Comparison of ENCODE assay signal across 38 cellular contexts in genomic region chr7:131251371-131251770, GRCh38.
"Had no signal": no experiment of that assay in that cellular context is flagged by ENCODE, and none has a peak within 500 bp of the region (broad histone marks: within the 10 kb centered on the region; RNA-seq: fewer than 3 reads in every experiment).

No MANE protein-coding gene starts in this region.

- H3K27me3 Mint-ChIP-seq: activated naive CD4-positive, alpha-beta T cell treated with anti-CD3 and anti-CD28 coated beads, Interleukin-2, amount 50 U/mL, for 24 hours; activated naive CD8-positive, alpha-beta T cell; activated naive CD8-positive, alpha-beta T cell treated with anti-CD3 and anti-CD28 coated beads for 36 hours; activated naive CD8-positive, alpha-beta T cell treated with anti-CD3 and anti-CD28 coated beads, Interleukin-2, amount 50 U/mL, for 24 hours; activated T-cell treated with anti-CD3 and anti-CD28 coated beads, Interleukin-2, amount 50 U/mL, for 24 hours; brain had no signal

- H3K36me3 ChIP-seq: adrenal gland, ascending aorta, brain microvascular endothelial cell, breast epithelium, cardiac muscle cell had no signal

- H3K27me3 ChIP-seq: adrenal gland, ascending aorta, body of pancreas, brain microvascular endothelial cell, breast epithelium, cardiac muscle cell had no signal

- H3K4me1 ChIP-seq: body of pancreas, breast epithelium had no signal

- H3K4me3 ChIP-seq: adrenal gland, ascending aorta, body of pancreas, breast epithelium, cardiac muscle cell had no signal

- ATAC-seq: activated naive CD4-positive, alpha-beta T cell treated with anti-CD3 and anti-CD28 coated beads, Interleukin-2, amount 50 U/mL, for 72 hours; activated naive CD8-positive, alpha-beta T cell treated with anti-CD3 and anti-CD28 coated beads, Interleukin-2, amount 50 U/mL, for 24 hours; activated T-cell treated with anti-CD3 and anti-CD28 coated beads, Interleukin-2, amount 50 U/mL, for 4 hours; activated T-cell treated with anti-CD3 and anti-CD28 coated beads, Interleukin-2, amount 50 U/mL, for 72 hours; activated T-helper 17 cell treated with anti-CD3 and anti-CD28 coated beads, Interleukin-2, amount 50 U/mL, for 72 hours; body of pancreas had no signal

- DNase-seq: activated effector memory CD4-positive, alpha-beta T cell treated with anti-CD3 and anti-CD28 coated beads, Interleukin-2, amount 50 U/mL, for 16 hours; activated effector memory CD4-positive, alpha-beta T cell treated with Interleukin-2 at 50 U/mL for 16 hours; activated gamma-delta T cell; activated gamma-delta T cell treated with Interleukin-2 at 50 U/mL for 16 hours; activated naive CD4-positive, alpha-beta T cell; activated naive CD4-positive, alpha-beta T cell treated with anti-CD3 and anti-CD28 coated beads for 36 hours; activated naive CD4-positive, alpha-beta T cell treated with anti-CD3 and anti-CD28 coated beads, Interleukin-2, amount 10 ng/mL, durations not matched to agents 7 days and 5 days; activated naive CD4-positive, alpha-beta T cell treated with anti-CD3 and anti-CD28 coated beads, Interleukin-2, amount 50 U/mL, for 16 hours; activated naive CD4-positive, alpha-beta T cell treated with Interleukin-2 at 50 U/mL for 16 hours; activated naive CD8-positive, alpha-beta T cell treated with anti-CD3 and anti-CD28 coated beads for 36 hours; activated naive CD8-positive, alpha-beta T cell treated with anti-CD3 and anti-CD28 coated beads, Interleukin-2, amount 10 ng/mL, durations not matched to agents 7 days and 5 days; activated naive CD8-positive, alpha-beta T cell treated with anti-CD3 and anti-CD28 coated beads, Interleukin-2, amount 50 U/mL, for 24 hours; activated T-cell treated with anti-CD3 and anti-CD28 coated beads, Interleukin-2, amount 50 U/mL, for 1 hour; activated T-cell treated with anti-CD3 and anti-CD28 coated beads, Interleukin-2, amount 50 U/mL, for 24 hours; activated T-cell treated with anti-CD3 and anti-CD28 coated beads, Interleukin-2, amount 50 U/mL, for 4 hours; activated T-cell treated with anti-CD3 and anti-CD28 coated beads, Interleukin-2, amount 50 U/mL, for 48 hours; activated T-cell treated with anti-CD3 and anti-CD28 coated beads, Interleukin-2, amount 50 U/mL, for 72 hours; adrenal gland; amniotic stem cell; amygdala; anterior cingulate cortex; aorta; body of pancreas; brain microvascular endothelial cell; caudate nucleus; central memory CD4-positive, alpha-beta T cell; cerebellar nuclear complex had no signal

- H3K4me3 Mint-ChIP-seq: activated naive CD4-positive, alpha-beta T cell treated with anti-CD3 and anti-CD28 coated beads for 36 hours; activated naive CD4-positive, alpha-beta T cell treated with anti-CD3 and anti-CD28 coated beads, Interleukin-2, amount 10 ng/mL, durations not matched to agents 7 days and 5 days; activated naive CD4-positive, alpha-beta T cell treated with anti-CD3 and anti-CD28 coated beads, Interleukin-2, amount 50 U/mL, for 24 hours; activated naive CD8-positive, alpha-beta T cell; activated naive CD8-positive, alpha-beta T cell treated with anti-CD3 and anti-CD28 coated beads for 36 hours; activated naive CD8-positive, alpha-beta T cell treated with anti-CD3 and anti-CD28 coated beads, Interleukin-2, amount 10 ng/mL, durations not matched to agents 7 days and 5 days; activated naive CD8-positive, alpha-beta T cell treated with anti-CD3 and anti-CD28 coated beads, Interleukin-2, amount 50 U/mL, for 24 hours; activated T-cell treated with anti-CD3 and anti-CD28 coated beads, Interleukin-2, amount 50 U/mL, for 24 hours; activated T-cell treated with anti-CD3 and anti-CD28 coated beads, Interleukin-2, amount 50 U/mL, for 4 hours; activated T-cell treated with anti-CD3 and anti-CD28 coated beads, Interleukin-2, amount 50 U/mL, for 72 hours; activated T-helper 1 cell treated with anti-CD3 and anti-CD28 coated beads, Interleukin-12 subunit alpha, Interleukin-12 subunit beta, Interleukin-2, Interleukin-4 antibody, amounts not matched to agents 30 ng/mL and 10 ng/mL and 1 ng/mL, durations not matched to agents 14 hours and 24 hours and 36 hours; activated T-helper 17 cell treated with anti-CD3 and anti-CD28 coated beads, Interleukin-2, amount 50 U/mL, for 72 hours; brain; central memory CD8-positive, alpha-beta T cell had no signal

- H3K4me1 Mint-ChIP-seq: activated naive CD4-positive, alpha-beta T cell treated with anti-CD3 and anti-CD28 coated beads, Interleukin-2, amount 50 U/mL, for 24 hours; central memory CD8-positive, alpha-beta T cell had no signal

- H3K27ac ChIP-seq: adrenal gland, ascending aorta, body of pancreas, brain microvascular endothelial cell, breast epithelium, cardiac muscle cell had no signal

- H3K27ac Mint-ChIP-seq: activated naive CD4-positive, alpha-beta T cell treated with anti-CD3 and anti-CD28 coated beads for 36 hours; activated naive CD4-positive, alpha-beta T cell treated with anti-CD3 and anti-CD28 coated beads, Interleukin-2, amount 10 ng/mL, durations not matched to agents 7 days and 5 days; activated naive CD4-positive, alpha-beta T cell treated with anti-CD3 and anti-CD28 coated beads, Interleukin-2, amount 50 U/mL, for 24 hours; activated naive CD4-positive, alpha-beta T cell treated with anti-CD3 and anti-CD28 coated beads, Interleukin-2, amount 50 U/mL, for 72 hours; activated naive CD8-positive, alpha-beta T cell; activated naive CD8-positive, alpha-beta T cell treated with anti-CD3 and anti-CD28 coated beads for 36 hours; activated naive CD8-positive, alpha-beta T cell treated with anti-CD3 and anti-CD28 coated beads, Interleukin-2, amount 10 ng/mL, durations not matched to agents 7 days and 5 days; activated naive CD8-positive, alpha-beta T cell treated with anti-CD3 and anti-CD28 coated beads, Interleukin-2, amount 50 U/mL, for 24 hours; activated T-cell treated with anti-CD3 and anti-CD28 coated beads, Interleukin-2, amount 50 U/mL, for 24 hours; activated T-cell treated with anti-CD3 and anti-CD28 coated beads, Interleukin-2, amount 50 U/mL, for 72 hours; activated T-helper 1 cell treated with anti-CD3 and anti-CD28 coated beads, Interleukin-12 subunit alpha, Interleukin-12 subunit beta, Interleukin-2, Interleukin-4 antibody, amounts not matched to agents 30 ng/mL and 10 ng/mL and 1 ng/mL, durations not matched to agents 14 hours and 24 hours and 36 hours; activated T-helper 17 cell treated with anti-CD3 and anti-CD28 coated beads, Interleukin-2, amount 50 U/mL, for 72 hours; activated T-helper 2 cell treated with anti-CD3 and anti-CD28 coated beads, Interferon-gamma antibody, Interleukin-2, Interleukin-4, amounts not matched to agents 10 μg/mL and 5 μg/mL and 100 μg/mL, durations not matched to agents 14 hours and 24 hours and 36 hours had no signal
